Comparison of ENCODE assay signal across 8 cellular contexts in the genomic region with DNA sequence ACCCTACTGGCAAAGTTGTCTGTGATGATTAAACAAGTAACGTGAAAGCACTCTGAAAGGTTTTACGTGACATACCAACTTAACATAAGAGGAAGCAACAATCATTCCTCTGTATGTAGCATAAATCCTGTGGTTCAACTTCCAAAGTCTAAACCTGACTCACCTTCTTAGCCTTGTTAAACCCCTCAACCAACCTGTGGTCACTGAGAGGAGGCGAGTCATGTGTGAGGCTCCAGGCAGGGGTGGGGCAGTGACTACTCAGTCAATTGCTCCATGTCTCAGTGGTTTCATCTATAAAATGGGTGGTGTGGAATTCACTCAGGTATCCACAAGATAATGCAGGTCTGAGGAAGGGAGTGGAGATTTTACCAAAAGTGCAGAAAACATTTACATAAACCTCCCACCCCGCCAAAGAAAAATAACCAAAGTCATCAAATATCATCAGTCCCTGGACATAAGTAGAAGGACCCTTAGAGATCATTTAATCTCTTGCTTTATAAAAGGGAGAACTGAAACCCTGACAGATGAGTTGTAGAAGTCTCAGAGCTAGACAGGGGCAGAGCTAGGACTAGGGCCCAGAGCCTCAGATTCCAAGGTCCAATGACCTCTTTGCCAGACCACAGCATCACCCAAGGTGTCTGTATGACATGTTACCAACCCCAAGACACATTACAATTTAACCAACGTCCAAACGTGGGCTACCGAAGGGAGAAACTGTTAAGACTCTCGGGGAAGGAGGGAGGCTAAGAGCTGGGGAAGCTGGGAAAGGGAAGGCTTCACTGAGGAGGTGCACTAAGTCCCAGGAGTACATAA. TPM values are rescaled to one million over a fixed set of nuclear protein-coding genes. Genes with fewer than 3 reads are reported as not detected.
DNase-seq lines count a peak whose midpoint lies in the region; ATAC-seq and TF ChIP-seq lines count a peak whose summit lies in the region.

No MANE protein-coding gene starts in this region.

- H3K27me3 Mint-ChIP-seq in activated CD4-positive, alpha-beta T cell treated with anti-CD3 and anti-CD28 coated beads, Interleukin-2, amount 10 ng/mL, durations not matched to agents 7 days and 5 days = no peaks in the 10 kb centered on the region

- no peak overlapping the region for H3K27ac ChIP-seq in A673 (ENCODE audit: low read depth, low read length, poor library complexity, severe bottlenecking)

- no peaks in the 10 kb centered on the region for H3K9me3 ChIP-seq in A673 (ENCODE audit: low read depth, low read length, poor library complexity, severe bottlenecking)

- intact Hi-C loops in A673 (cut with micrococcal nuclease; ENCODE audit: unreplicated experiment) = no loop called here

- H3K9me3 Mint-ChIP-seq in activated CD4-positive, alpha-beta T cell treated with anti-CD3 and anti-CD28 coated beads, Interleukin-2, amount 10 ng/mL, durations not matched to agents 7 days and 5 days = no peaks in the 10 kb centered on the region

- H3K36me3 ChIP-seq in A673 (ENCODE audit: insufficient read depth, low read length, poor library complexity, severe bottlenecking) = peaks cover 30% of the 10 kb centered on the region

- peak overlapping the region; percentile 81 for H3K27ac Mint-ChIP-seq in activated CD4-positive, alpha-beta T cell treated with anti-CD3 and anti-CD28 coated beads, Interleukin-2, amount 10 ng/mL, durations not matched to agents 7 days and 5 days

- peak; percentile 36 for DNase-seq in activated CD4-positive, alpha-beta T cell treated with anti-CD3 and anti-CD28 coated beads, Interleukin-2, amount 10 ng/mL, durations not matched to agents 7 days and 5 days
- DNase-seq in germinal center (ENCODE audit: low spot score) (peak; percentile 53), ecto neural progenitor cell (ENCODE audit: low spot score) (no peak), middle frontal gyrus (ENCODE audit: extremely low spot score, low spot score) (no peak), A673 (ENCODE audit: low spot score) (no peak)
- DNase-seq in stimulated activated CD8-positive, alpha-beta memory T cell treated with anti-CD3 and anti-CD28 coated beads, Interleukin-4, amount 100 ng/mL, for 48 hours = peak; percentile 75

- H3K4me1 Mint-ChIP-seq in activated CD4-positive, alpha-beta T cell treated with anti-CD3 and anti-CD28 coated beads, Interleukin-2, amount 10 ng/mL, durations not matched to agents 7 days and 5 days = peaks cover 60% of the 10 kb centered on the region

- H3K36me3 Mint-ChIP-seq in activated CD4-positive, alpha-beta T cell treated with anti-CD3 and anti-CD28 coated beads, Interleukin-2, amount 10 ng/mL, durations not matched to agents 7 days and 5 days (ENCODE audit: low read depth) = peaks cover 50% of the 10 kb centered on the region

- no peaks in the 10 kb centered on the region for H3K27me3 ChIP-seq in A673 (replicated peaks; ENCODE audit: insufficient read depth, low read depth, low read length, poor library complexity)

- peak; percentile 32 for ATAC-seq in GM19324 (IDR thresholded peaks at IDR 0.05; ENCODE audit: low FRiP score, unreplicated experiment)
- ATAC-seq in HG03469 (IDR thresholded peaks at IDR 0.05; ENCODE audit: unreplicated experiment) = peak; percentile 26

- CTCF ChIA-PET in activated CD4-positive, alpha-beta T cell treated with anti-CD3 and anti-CD28 coated beads, Interleukin-2, amount 10 ng/mL, durations not matched to agents 7 days and 5 days (lab: Charles Lee) = interaction anchor here (0.8 to 5.8 kb wide), 8 partner anchors 13 to 171 kb away, joined by 3 to 31 read pairs (median 4); partner anchors contain the start of gene MXD1
- CTCF ChIA-PET in A673 (lab: Charles Lee) = no interaction called here

- no peak for TF ChIP-seq CTCF in A673 (conservative IDR thresholded peaks at IDR 0.05; ENCODE audit: low read depth, low read length)

- H3K4me3 Mint-ChIP-seq in activated CD4-positive, alpha-beta T cell treated with anti-CD3 and anti-CD28 coated beads, Interleukin-2, amount 10 ng/mL, durations not matched to agents 7 days and 5 days = peak overlapping the region; percentile 52

- H3K4me1 ChIP-seq in A673 (ENCODE audit: insufficient read depth, low read length, poor library complexity, severe bottlenecking) = peaks cover 20% of the 10 kb centered on the region

- H3K4me3 ChIP-seq in A673 (ENCODE audit: low read depth, low read length, poor library complexity, severe bottlenecking) = no peak overlapping the region

- no TSS peak for BruUV-seq in A673 (replicated peaks; lab: Mats Ljungman, UMichigan)

- POLR2A ChIA-PET in activated CD4-positive, alpha-beta T cell treated with anti-CD3 and anti-CD28 coated beads, Interleukin-2, amount 10 ng/mL, durations not matched to agents 7 days and 5 days (lab: Charles Lee) = no interaction called here
- POLR2A ChIA-PET in A673 (lab: Charles Lee; ENCODE audit: low non-redundant PET) = no interaction called here

RNA-seq across cellular contexts. Expression of gene PCBP1, which starts 3.7 kb away (rescaled TPM):
- 100 to 1,000 TPM; 527 to 544 TPM for total RNA-seq in activated CD4-positive, alpha-beta T cell treated with anti-CD3 and anti-CD28 coated beads, Interleukin-2, amount 10 ng/mL, durations not matched to agents 7 days and 5 days
- 343 and 350 TPM in 2 replicates for total RNA-seq in A673 (2021)

Comparison
In these comparisons a context has a peak if more than half of its experiments do, and no peak if none do; other contexts are left out.
1. DNase-seq: peak in activated CD4-positive, alpha-beta T cell treated with anti-CD3 and anti-CD28 coated beads, Interleukin-2, amount 10 ng/mL, durations not matched to agents 7 days and 5 days (single experiment), germinal center (single experiment) and stimulated activated CD8-positive, alpha-beta memory T cell treated with anti-CD3 and anti-CD28 coated beads, Interleukin-4, amount 100 ng/mL, for 48 hours (single experiment); none in ecto neural progenitor cell (single experiment), middle frontal gyrus (single experiment) and A673 (single experiment).